In the genomic region with DNA sequence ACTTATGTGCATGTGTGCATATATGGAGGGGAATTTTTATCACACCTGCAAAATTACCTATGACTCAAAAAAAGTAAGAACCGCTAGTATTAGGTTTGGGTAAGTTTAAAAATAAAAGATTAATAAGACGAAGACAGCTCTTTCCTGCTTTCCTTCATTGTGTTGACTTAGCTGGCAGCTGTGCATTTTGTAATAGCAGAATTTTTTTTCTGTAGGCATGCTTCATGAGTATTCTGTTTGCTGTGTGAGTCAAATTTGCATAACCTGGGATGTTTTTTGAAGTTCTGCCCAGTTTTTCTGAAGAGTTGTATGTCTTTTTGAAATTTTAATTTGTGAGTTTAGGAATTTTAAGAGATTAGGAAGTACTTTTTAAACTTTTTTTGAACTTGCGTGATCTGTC, we compare ENCODE assay signal across 21 cellular contexts. TPM values are rescaled to one million over a fixed set of nuclear protein-coding genes. Genes with fewer than 3 reads are reported as not detected.
DNase-seq lines count a peak whose midpoint lies in the region; ATAC-seq, FAIRE-seq and TF ChIP-seq lines count a peak whose summit lies in the region.
"Had no signal": no experiment of that assay in that cellular context is flagged by ENCODE, and none has a peak within 500 bp of the region (broad histone marks: within the 10 kb centered on the region; RNA-seq: fewer than 3 reads in every experiment).

No MANE protein-coding gene starts in this region.

- no peak overlapping the region for H2BK15ac ChIP-seq in mesenchymal stem cell (ENCODE audit: low read depth, poor library complexity, severe bottlenecking)

- H3K23ac ChIP-seq in mesenchymal stem cell (ENCODE audit: low read length in 2 of 2): no peak overlapping the region

- no peaks in the 10 kb centered on the region for H3K79me2 ChIP-seq in GM23248 (ENCODE audit: insufficient read depth)
- no peaks in the 10 kb centered on the region for H3K79me2 ChIP-seq in endothelial cell of umbilical vein (ENCODE audit: control insufficient read depth, insufficient read depth, low read length)
- no peaks in the 10 kb centered on the region for H3K79me2 ChIP-seq in osteoblast (ENCODE audit: insufficient read depth, low read length)
- H3K79me2 ChIP-seq: parathyroid adenoma had no signal

- H3K9me3 ChIP-seq in GM23248 (ENCODE audit: low read depth) (no peaks in the 10 kb centered on the region), endothelial cell of umbilical vein (replicated peaks; ENCODE audit: control insufficient read depth, insufficient read depth, low read length) (no peaks in the 10 kb centered on the region), osteoblast (ENCODE audit: low read depth, low read length) (no peaks in the 10 kb centered on the region), mesenchymal stem cell (ENCODE audit: control insufficient read depth, low read length) (no peaks in the 10 kb centered on the region), transverse colon (no peaks in the 10 kb centered on the region)
- H3K9me3 ChIP-seq: esophagus squamous epithelium, HAP-1, lower lobe of right lung, tibial artery had no signal

- TF ChIP-seq EP300 in transverse colon (IDR thresholded peaks at IDR 0.05; ENCODE audit: low read depth): no peak

- CTCF ChIA-PET in endothelial cell of umbilical vein (lab: Charles Lee): interaction anchor here (1.7 kb wide), 1 partner anchor 48 kb away, joined by 4 read pairs; no protein-coding TSS in a partner anchor

- H3K4me3 ChIP-seq in GM23248: no peak overlapping the region
- no peak overlapping the region for H3K4me3 ChIP-seq in endothelial cell of umbilical vein (replicated peaks in 1 of 3; ENCODE audit: insufficient read depth in 1 of 3, low read depth in 1 of 3, low read length in 3 of 3)
- H3K4me3 ChIP-seq in osteoblast (ENCODE audit: insufficient read depth, low read length): no peak overlapping the region
- H3K4me3 ChIP-seq in mesenchymal stem cell (ENCODE audit: insufficient read depth in 1 of 2, low read depth in 1 of 2, low read length in 2 of 2): no peak overlapping the region
- no peak overlapping the region for H3K4me3 ChIP-seq in transverse colon
- H3K4me3 ChIP-seq: esophagus squamous epithelium, HAP-1, lower lobe of right lung, tibial artery had no signal

- no peaks in the 10 kb centered on the region for H4K20me1 ChIP-seq in GM23248 (ENCODE audit: insufficient read depth)
- no peaks in the 10 kb centered on the region for H4K20me1 ChIP-seq in endothelial cell of umbilical vein (replicated peaks; ENCODE audit: control insufficient read depth, extremely low read depth, insufficient read depth, low read length)
- H4K20me1 ChIP-seq in osteoblast (ENCODE audit: insufficient read depth, low read length): no peaks in the 10 kb centered on the region

- no peak overlapping the region for H2BK5ac ChIP-seq in mesenchymal stem cell (ENCODE audit: low read depth, low read length, poor library complexity, severe bottlenecking)

- FAIRE-seq in endothelial cell of umbilical vein (lab: Jason Lieb, UNC): no peak
- FAIRE-seq: D721Med had no signal

- H3F3A ChIP-seq in GM23248 (ENCODE audit: insufficient read depth): no peaks in the 10 kb centered on the region

- H3K27me3 ChIP-seq in GM23248 (replicated peaks; ENCODE audit: insufficient read depth): no peaks in the 10 kb centered on the region
- H3K27me3 ChIP-seq in endothelial cell of umbilical vein (ENCODE audit: control insufficient read depth in 2 of 2, insufficient read depth in 2 of 2, low read length in 2 of 2): no peaks in the 10 kb centered on the region
- H3K27me3 ChIP-seq in osteoblast (ENCODE audit: insufficient read depth, low read length): no peaks in the 10 kb centered on the region
- no peaks in the 10 kb centered on the region for H3K27me3 ChIP-seq in mesenchymal stem cell (ENCODE audit: control insufficient read depth in 1 of 2, insufficient read depth in 1 of 2, low read length in 2 of 2)
- no peaks in the 10 kb centered on the region for H3K27me3 ChIP-seq in transverse colon
- H3K27me3 ChIP-seq: esophagus squamous epithelium, tibial artery had no signal

- H3K9me1 ChIP-seq in endothelial cell of umbilical vein (replicated peaks; ENCODE audit: control insufficient read depth, extremely low read depth, insufficient read depth, low read length): no peaks in the 10 kb centered on the region

- no peak overlapping the region for H2BK120ac ChIP-seq in mesenchymal stem cell (ENCODE audit: low read depth, low read length)

- intact Hi-C loops in endothelial cell of umbilical vein (cut with micrococcal nuclease): no loop called here
- intact Hi-C loops in transverse colon (cut with DNase I; ENCODE audit: low total_unique reads): no loop called here

- WGBS in GM23248 (ENCODE audit: low coverage in 1 of 2, low lambda C conversion rate in 2 of 2, missing lambda C conversion rate in 2 of 2), 2 experiments: 37 to 39% methylated on average over 3 of the region's 3 CpGs
- 97% methylated on average over 2 of the region's 3 CpGs for WGBS in mesenchymal stem cell
- 50 to 51% methylated on average over 3 of the region's 3 CpGs for WGBS in transverse colon (ENCODE audit: low coverage in 1 of 2), 2 donors

- H3K27ac ChIP-seq in GM23248 (no peak overlapping the region), endothelial cell of umbilical vein (ENCODE audit: insufficient read depth, low read depth, low read length) (no peak overlapping the region), osteoblast (ENCODE audit: low read depth, low read length) (no peak overlapping the region), mesenchymal stem cell (ENCODE audit: low read length, poor library complexity, severe bottlenecking) (no peak overlapping the region), transverse colon (no peak overlapping the region)
- H3K27ac ChIP-seq: esophagus squamous epithelium, lower lobe of right lung, parathyroid adenoma had no signal

- POLR2A ChIA-PET in endothelial cell of umbilical vein (lab: Charles Lee): no interaction called here

- H3K79me1 ChIP-seq in mesenchymal stem cell (replicated peaks; ENCODE audit: low read length, poor library complexity, severe bottlenecking): peaks cover 3% of the 10 kb centered on the region

- TF ChIP-seq CTCF in endothelial cell of umbilical vein (IDR thresholded peaks at IDR 0.05; ENCODE audit: extremely low read depth in 1 of 2, insufficient read depth in 1 of 2, low read depth in 1 of 2, low read length in 2 of 2) (no peak), osteoblast (IDR thresholded peaks at IDR 0.05; ENCODE audit: extremely low read depth, low read depth, low read length) (no peak), transverse colon (IDR thresholded peaks at IDR 0.05) (no peak)

- in situ Hi-C loops in GM23248 (cut with MboI) (no loop called here), transverse colon (cut with MboI; ENCODE audit: low pct_ligation_motif_present in 1 of 4, low pct_unique_long_range_greater_than_20kb in 1 of 4, low sequenced_read_pairs in 3 of 4) (loop anchor here in 1 of 4 donors (10.0 kb wide), 1 partner anchor 56 kb away; no protein-coding TSS in a partner anchor)

- H4K8ac ChIP-seq in mesenchymal stem cell (ENCODE audit: low read length): no peak overlapping the region

- ATAC-seq in GM18909 (IDR thresholded peaks at IDR 0.05; ENCODE audit: poor library complexity, unreplicated experiment): no peak
- ATAC-seq: activated naive CD8-positive, alpha-beta T cell treated with anti-CD3 and anti-CD28 coated beads, Interleukin-2, amount 50 U/mL, for 24 hours; lower lobe of right lung had no signal

- peak; percentile 42 for DNase-seq in GM23248
- DNase-seq in LHCN-M2 (ENCODE audit: low read depth): peak; percentile 46
- peak; percentile 37 for DNase-seq in endothelial cell of umbilical vein (ENCODE audit: low read depth, low spot score)
- DNase-seq in osteoblast (ENCODE audit: insufficient read length, low spot score, missing footprints): peak; percentile 8
- DNase-seq in mesenchymal stem cell: no peak
- no peak for DNase-seq in transverse colon
- DNase-seq: activated CD4-positive, alpha-beta T cell treated with anti-CD3 and anti-CD28 coated beads for 4 hours; activated effector memory CD4-positive, alpha-beta T cell treated with Interleukin-2 at 50 U/mL for 16 hours; activated naive CD8-positive, alpha-beta T cell treated with anti-CD3 and anti-CD28 coated beads, Interleukin-2, amount 50 U/mL, for 24 hours; central memory CD4-positive, alpha-beta T cell; esophagus squamous epithelium; GF-D8; lower lobe of right lung; stimulated activated CD4-positive, alpha-beta T cell treated with anti-CD3 and anti-CD28 coated beads, Interleukin-1b, Interleukin-23, amount 100 ng/mL, for 48 hours; stimulated activated naive CD4-positive, alpha-beta T cell treated with Interleukin-2 at 50 U/mL for 16 hours; tibial artery had no signal

- H2AFZ ChIP-seq in GM23248: no peak overlapping the region
- no peak overlapping the region for H2AFZ ChIP-seq in endothelial cell of umbilical vein (ENCODE audit: low read depth, low read length)
- no peak overlapping the region for H2AFZ ChIP-seq in osteoblast (ENCODE audit: low read length)
- no peak overlapping the region for H2AFZ ChIP-seq in mesenchymal stem cell (ENCODE audit: low read depth, low read length)
- H2AFZ ChIP-seq: parathyroid adenoma had no signal

- no peak overlapping the region for H2BK12ac ChIP-seq in mesenchymal stem cell (ENCODE audit: low read length in 2 of 2)

- H4K91ac ChIP-seq in mesenchymal stem cell (ENCODE audit: low read length): no peak overlapping the region

- dilution Hi-C loops in endothelial cell of umbilical vein (cut with MboI; ENCODE audit: extremely low pct_ligation_motif_present, low sequenced_read_pairs): no loop called here

- no peak overlapping the region for H3K9ac ChIP-seq in GM23248
- H3K9ac ChIP-seq in endothelial cell of umbilical vein (replicated peaks; ENCODE audit: extremely low read depth, insufficient read depth, low read length): no peak overlapping the region
- no peak overlapping the region for H3K9ac ChIP-seq in mesenchymal stem cell (ENCODE audit: low read length)
- H3K9ac ChIP-seq: parathyroid adenoma had no signal

- no peak overlapping the region for H3K18ac ChIP-seq in mesenchymal stem cell (ENCODE audit: low read depth in 1 of 2, low read length in 2 of 2)

- H2AK5ac ChIP-seq in mesenchymal stem cell (ENCODE audit: low read length, severe bottlenecking): no peak overlapping the region

- H3K14ac ChIP-seq in mesenchymal stem cell (ENCODE audit: low read length in 2 of 2): no peak overlapping the region

- peaks cover 6% of the 10 kb centered on the region for H3K36me3 ChIP-seq in GM23248 (ENCODE audit: low read depth)
- H3K36me3 ChIP-seq in endothelial cell of umbilical vein (ENCODE audit: control insufficient read depth in 2 of 2, extremely low read depth in 1 of 2, insufficient read depth in 2 of 2, low read length in 2 of 2): peaks cover 2 to 10% of the 10 kb centered on the region in 2 experiments
- peaks cover 18% of the 10 kb centered on the region for H3K36me3 ChIP-seq in osteoblast (ENCODE audit: insufficient read depth, low read length)
- H3K36me3 ChIP-seq in mesenchymal stem cell (ENCODE audit: control insufficient read depth in 1 of 2, insufficient read depth in 2 of 2, low read depth in 1 of 2, low read length in 2 of 2): peaks cover 20 to 72% of the 10 kb centered on the region in 2 experiments
- no peaks in the 10 kb centered on the region for H3K36me3 ChIP-seq in transverse colon
- H3K36me3 ChIP-seq: HAP-1 had no signal

- TF ChIP-seq POLR2A in endothelial cell of umbilical vein (IDR thresholded peaks at IDR 0.05; ENCODE audit: low read depth, low read length) (no peak), transverse colon (IDR thresholded peaks at IDR 0.05) (no peak)

- BruUV-seq in endothelial cell of umbilical vein (replicated peaks; lab: Mats Ljungman, UMichigan): no TSS peak

- H3K4me1 ChIP-seq in GM23248 (ENCODE audit: insufficient read depth) (peaks cover 4% of the 10 kb centered on the region; the same call in 1 of the 2 replicates), endothelial cell of umbilical vein (ENCODE audit: control insufficient read depth, extremely low read depth, insufficient read depth, low read length) (no peaks in the 10 kb centered on the region), osteoblast (ENCODE audit: insufficient read depth, low read length) (peaks cover 8% of the 10 kb centered on the region), mesenchymal stem cell (ENCODE audit: control insufficient read depth, insufficient read depth, low read depth, low read length) (peaks cover 4% of the 10 kb centered on the region), transverse colon (peaks cover 0 to 10% (median 0%) of the 10 kb centered on the region in 4 donors)
- H3K4me1 ChIP-seq: HAP-1, parathyroid adenoma had no signal

- no peak overlapping the region for H3K4me2 ChIP-seq in GM23248 (ENCODE audit: unreplicated experiment)
- H3K4me2 ChIP-seq in endothelial cell of umbilical vein (ENCODE audit: insufficient read depth, low read length): no peak overlapping the region
- peak overlapping the region; percentile 2 for H3K4me2 ChIP-seq in osteoblast (ENCODE audit: insufficient read depth, low read length)
- H3K4me2 ChIP-seq in mesenchymal stem cell (ENCODE audit: low read length, poor library complexity, severe bottlenecking): no peak overlapping the region

- no peak overlapping the region for H3K4ac ChIP-seq in mesenchymal stem cell (ENCODE audit: low read depth in 1 of 2, low read length in 2 of 2)

- H3K9me2 ChIP-seq in GM23248 (ENCODE audit: insufficient read depth): no peaks in the 10 kb centered on the region

RNA-seq across cellular contexts. Expression of gene HACD4, which starts 42.5 kb away (rescaled TPM):
- total RNA-seq in GM23248 (2014; rRNA removed; shearing (Covaris generic)): 4.7 and 7.5 TPM in 2 replicates
- polyA plus RNA-seq in GM23248 (2016; fragmentation: Nextera tagmentation; extraction: Ambion mirVana) (2.7 and 3.8 TPM in 2 replicates), endothelial cell of umbilical vein (1.2 and 1.3 TPM in 2 replicates)
- total RNA-seq in LHCN-M2 (2014; rRNA removed) (0.34 and 0.38 TPM in 2 replicates), endothelial cell of umbilical vein (1.2 and 1.4 TPM in 2 replicates), osteoblast (6.8 and 8.3 TPM in 2 replicates), transverse colon (1 to 10 TPM; 1.1 to 4.8 (median 2.7) TPM)
- polyA plus RNA-seq in LHCN-M2 (2012): 0.28 TPM
- polyA plus RNA-seq in endothelial cell of umbilical vein (2011; cell fraction: cytosol; rRNA removed): 1.1 TPM in 2 replicates
- 1.0 and 1.2 TPM in 2 replicates for polyA plus RNA-seq in endothelial cell of umbilical vein (2011; cell fraction: nucleus; rRNA removed)
- 1.6 and 2.0 TPM in 2 replicates for polyA plus RNA-seq in endothelial cell of umbilical vein (2012)
- polyA minus RNA-seq in endothelial cell of umbilical vein: 2.3 and 2.6 TPM in 2 replicates
- not detected for polyA minus RNA-seq in endothelial cell of umbilical vein (2011; cell fraction: cytosol; rRNA and poly(A)+ RNA removed)
- polyA minus RNA-seq in endothelial cell of umbilical vein (2011; cell fraction: nucleus; rRNA and poly(A)+ RNA removed): 1.4 and 2.0 TPM in 2 replicates
- 1.8 TPM for polyA plus RNA-seq in mesenchymal stem cell (2013, experiment 1 of 2)
- 2.0 TPM for polyA plus RNA-seq in mesenchymal stem cell (2013, experiment 2 of 2)
- total RNA-seq: NCI-H460 had no signal

Comparison
In these comparisons a context has a peak if more than half of its experiments do, and no peak if none do; other contexts are left out.
1. DNase-seq: peak in GM23248 (single experiment), LHCN-M2 (single experiment), endothelial cell of umbilical vein (single experiment) and osteoblast (single experiment); none in mesenchymal stem cell (single experiment) and transverse colon (single experiment).